8 cellular contexts compared by ENCODE assay signal in the genomic region with DNA sequence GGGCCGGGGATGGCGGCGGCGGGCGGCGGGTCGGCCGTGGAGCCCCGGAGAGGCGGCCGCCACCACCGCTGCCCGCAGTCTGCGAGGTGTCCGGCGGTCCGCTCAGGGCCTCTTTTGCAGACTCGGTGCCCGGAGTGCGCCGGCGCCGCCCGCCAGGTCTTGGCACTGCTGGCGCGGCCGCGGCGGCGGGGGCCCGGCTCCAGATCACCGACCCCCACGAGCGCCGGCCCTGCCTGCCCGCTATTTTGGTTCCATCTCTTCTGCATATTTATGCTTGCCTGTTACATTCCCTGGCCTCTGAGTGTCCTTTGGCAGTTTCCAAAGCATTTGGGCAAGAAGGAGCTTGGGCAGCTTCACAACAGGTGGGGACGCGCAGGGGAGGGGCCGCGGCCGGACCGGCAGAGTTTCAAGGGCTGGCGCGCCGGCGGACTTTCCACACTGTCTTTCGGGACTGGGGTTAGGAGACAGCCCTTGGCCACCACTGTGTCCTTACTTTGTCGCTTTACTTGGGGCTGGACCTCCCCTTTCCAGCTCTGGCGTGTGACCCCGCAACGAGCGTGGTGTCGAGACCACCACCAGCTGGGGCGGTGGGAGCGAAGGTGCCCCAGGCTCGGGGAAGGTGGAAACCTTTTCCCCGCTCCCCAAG. TPM values are rescaled to one million over a fixed set of nuclear protein-coding genes. Genes with fewer than 3 reads are reported as not detected.
DNase-seq lines count a peak whose midpoint lies in the region; ATAC-seq and TF ChIP-seq lines count a peak whose summit lies in the region.

No MANE protein-coding gene starts in this region.

- WGBS in liver, result 1% methylated on average over 57 of the region's 57 CpGs

- H3K4me3 ChIP-seq in colonic mucosa, result peak overlapping the region; percentile 75
- peak overlapping the region; percentile 64 to 99 (median 93) for H3K4me3 ChIP-seq in liver (ENCODE audit: low read depth in 1 of 3, low read length in 3 of 3)

- TF ChIP-seq CTCF in colonic mucosa (IDR thresholded peaks at IDR 0.05), result no peak
- TF ChIP-seq CTCF in liver (IDR thresholded peaks at IDR 0.05; ENCODE audit: low read depth, low read length, missing input control), result no peak

- TF ChIP-seq RAD21 in liver (IDR thresholded peaks at IDR 0.05), result no peak

- peak; percentile 32 for ATAC-seq in GM21786 (IDR thresholded peaks at IDR 0.05; ENCODE audit: unreplicated experiment)

- peaks cover 18% of the 10 kb centered on the region for H3K4me1 ChIP-seq in colonic mucosa
- H3K4me1 ChIP-seq in liver (ENCODE audit: control insufficient read depth in 4 of 4, insufficient read depth in 4 of 4, low read length in 3 of 4), result peaks cover 9 to 42% (median 37%) of the 10 kb centered on the region in 4 donors

- no peaks in the 10 kb centered on the region for H3K36me3 ChIP-seq in colonic mucosa
- H3K36me3 ChIP-seq in liver (ENCODE audit: control insufficient read depth in 4 of 4, insufficient read depth in 3 of 4, low read depth in 1 of 4, low read length in 3 of 4), result no peaks in the 10 kb centered on the region

- no peaks in the 10 kb centered on the region for H3K27me3 ChIP-seq in colonic mucosa
- no peaks in the 10 kb centered on the region for H3K27me3 ChIP-seq in liver (ENCODE audit: control insufficient read depth in 4 of 4, insufficient read depth in 4 of 4, low read length in 3 of 4)

- H3K9ac ChIP-seq in colonic mucosa (ENCODE audit: low read depth in 2 of 2, low read length in 2 of 2), result peak overlapping the region; percentile 93
- H3K9ac ChIP-seq in liver (ENCODE audit: low read depth in 1 of 2, low read length in 2 of 2), result peak overlapping the region; percentile 18 to 41

- H3K9me3 ChIP-seq in colonic mucosa, result no peaks in the 10 kb centered on the region
- H3K9me3 ChIP-seq in liver (ENCODE audit: control insufficient read depth in 4 of 4, low read length in 3 of 4), result no peaks in the 10 kb centered on the region

- intact Hi-C loops in colonic mucosa (cut with DNase I), result no loop called here

- H3K27ac ChIP-seq in colonic mucosa (peak overlapping the region; percentile 97), liver (ENCODE audit: low read depth in 1 of 2, low read length in 2 of 2) (peak overlapping the region; percentile 91 to 94)

- peak; percentile 37 for DNase-seq in GDM1 (lab: John Stamatoyannopoulos, UW)
- DNase-seq in KG1 (lab: John Stamatoyannopoulos, UW), result peak; percentile 33
- peak; percentile 46 for DNase-seq in activated CD4-positive, alpha-beta T cell treated with anti-CD3 and anti-CD28 coated beads for 48 hours
- peak; percentile 73 for DNase-seq in colonic mucosa
- DNase-seq in stimulated activated CD4-positive, alpha-beta T cell treated with anti-CD3 and anti-CD28 coated beads, TNF-alpha, amount 100 ng/mL, for 24 hours (ENCODE audit: low read depth in 3 of 3), result peak in 2 of 3 experiments; percentile 18 to 35
- DNase-seq in mesenteric fat pad (ENCODE audit: low spot score), result no peak

TF ChIP-seq in liver, 16 proteins besides CTCF, POLR2A, EP300 and RAD21:
- TF ChIP-seq GABPA (IDR thresholded peaks at IDR 0.05 in 1 of 2, conservative IDR thresholded peaks at IDR 0.05 in 1 of 2) (no peak), SP1 (IDR thresholded peaks at IDR 0.05) (no peak), TAF1 (conservative IDR thresholded peaks at IDR 0.05) (no peak), RXRA (IDR thresholded peaks at IDR 0.05) (no peak)

RNA-seq across cellular contexts. Expression of a gene that starts 0.7 kb away (rescaled TPM):
- total RNA-seq in colonic mucosa (10 to 100 TPM; 32.3 to 35.2 TPM), liver (10 to 100 TPM; 29.4 to 53.7 TPM), mesenteric fat pad (44.2 TPM)
- 10 to 100 TPM; 12.2 to 14.8 TPM for polyA plus RNA-seq in liver
